1 cellular context compared by ENCODE assay signal in the genomic region with DNA sequence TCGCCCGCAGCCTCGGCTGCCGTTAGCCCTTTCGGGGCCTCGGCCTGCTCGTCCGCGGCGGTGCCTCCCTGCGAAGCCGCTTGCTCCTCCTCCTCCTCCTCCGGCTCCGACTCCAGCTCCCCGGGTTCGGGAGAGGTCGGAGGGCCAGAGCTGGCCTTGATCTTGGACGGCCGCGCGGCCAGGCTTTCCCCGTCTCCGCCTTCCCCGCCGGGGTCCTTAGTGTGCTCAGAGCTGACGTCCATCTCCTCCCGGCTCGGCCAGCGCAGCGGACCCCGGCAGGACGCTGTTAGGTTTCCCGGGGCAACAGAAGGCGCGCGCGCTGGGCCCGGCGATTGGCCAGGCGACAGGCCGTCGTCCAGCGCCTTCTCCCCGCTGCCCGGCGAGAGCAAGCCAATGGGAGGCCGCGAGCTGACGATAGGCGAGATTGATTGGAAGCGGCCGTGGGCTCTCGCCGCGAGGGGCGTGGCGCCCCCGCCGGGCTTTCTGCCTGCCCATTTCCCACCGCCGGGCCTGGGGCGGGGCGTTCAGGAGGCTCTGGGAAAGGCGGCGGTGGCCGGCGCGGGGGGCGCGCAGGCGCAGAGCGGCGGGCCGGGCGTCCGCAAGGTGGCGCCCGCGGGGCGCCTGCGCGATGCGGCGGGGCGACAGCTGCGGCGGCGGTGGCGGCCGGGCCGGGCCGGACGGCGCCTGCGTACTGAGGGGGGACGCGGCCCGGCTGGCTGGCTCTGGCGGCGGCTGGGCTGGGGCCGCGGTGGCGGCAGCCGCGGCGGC.
TF ChIP-seq lines count a peak whose summit lies in the region.

A gene with protein sequence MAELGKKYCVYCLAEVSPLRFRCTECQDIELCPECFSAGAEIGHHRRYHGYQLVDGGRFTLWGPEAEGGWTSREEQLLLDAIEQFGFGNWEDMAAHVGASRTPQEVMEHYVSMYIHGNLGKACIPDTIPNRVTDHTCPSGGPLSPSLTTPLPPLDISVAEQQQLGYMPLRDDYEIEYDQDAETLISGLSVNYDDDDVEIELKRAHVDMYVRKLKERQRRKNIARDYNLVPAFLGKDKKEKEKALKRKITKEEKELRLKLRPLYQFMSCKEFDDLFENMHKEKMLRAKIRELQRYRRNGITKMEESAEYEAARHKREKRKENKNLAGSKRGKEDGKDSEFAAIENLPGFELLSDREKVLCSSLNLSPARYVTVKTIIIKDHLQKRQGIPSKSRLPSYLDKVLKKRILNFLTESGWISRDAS (plus strand): TSS at position 676 of the 768 bp plus-strand sequence. CDS start 208 bp downstream, outside the sequence.

TF ChIP-seq in HepG2, 621 proteins besides CTCF, POLR2A, EP300 and RAD21 (continued from another document and continues in another):
- TF ChIP-seq GLMP (CRISPR knock-in tag; IDR thresholded peaks at IDR 0.05; ENCODE audit: borderline replicate concordance) (no peak), NRL (CRISPR knock-in tag; IDR thresholded peaks at IDR 0.05; ENCODE audit: borderline replicate concordance) (no peak), ZNF619 (CRISPR knock-in tag; IDR thresholded peaks at IDR 0.05) (no peak), TAF1 (CRISPR knock-in tag; IDR thresholded peaks at IDR 0.05) (no peak), ZNF138 (CRISPR knock-in tag; IDR thresholded peaks at IDR 0.05; ENCODE audit: low read depth) (no peak), STAG1 (CRISPR knock-in tag; IDR thresholded peaks at IDR 0.05) (no peak), ARHGAP35 (CRISPR knock-in tag; IDR thresholded peaks at IDR 0.05; ENCODE audit: borderline replicate concordance) (no peak), ZBTB38 (CRISPR knock-in tag; IDR thresholded peaks at IDR 0.05) (peak; percentile 79), KMT2A (CRISPR knock-in tag; IDR thresholded peaks at IDR 0.05) (0 out of 2 replicates have a peak, but pooled peaks have one; percentile 51), AFF4 (CRISPR knock-in tag; IDR thresholded peaks at IDR 0.05) (no peak), MAFF (IDR thresholded peaks at IDR 0.05; ENCODE audit: low read depth, low read length) (no peak), MNT (IDR thresholded peaks at IDR 0.05) (peak; percentile 67), SMAD3 (CRISPR knock-in tag; IDR thresholded peaks at IDR 0.05) (no peak), PHF20 (CRISPR knock-in tag; IDR thresholded peaks at IDR 0.05) (no peak), ZFP1 (CRISPR knock-in tag; IDR thresholded peaks at IDR 0.05) (no peak), FOXK2 (IDR thresholded peaks at IDR 0.05) (no peak), NPAS2 (CRISPR knock-in tag; IDR thresholded peaks at IDR 0.05; ENCODE audit: borderline replicate concordance) (no peak), TBX3 (IDR thresholded peaks at IDR 0.05; ENCODE audit: borderline replicate concordance) (no peak), ZNF180 (CRISPR knock-in tag; IDR thresholded peaks at IDR 0.05; ENCODE audit: borderline replicate concordance, low read depth) (no peak), ZFP36L2 (CRISPR knock-in tag; IDR thresholded peaks at IDR 0.05) (no peak), ARNT (IDR thresholded peaks at IDR 0.05) (no peak), ZBTB1 (CRISPR knock-in tag; IDR thresholded peaks at IDR 0.05; ENCODE audit: borderline replicate concordance) (no peak), HNRNPUL1 (IDR thresholded peaks at IDR 0.05; ENCODE audit: low read depth, low read length) (no peak), ZNF484 (CRISPR knock-in tag; IDR thresholded peaks at IDR 0.05; ENCODE audit: borderline replicate concordance, low read depth) (no peak), HES4 (CRISPR knock-in tag; IDR thresholded peaks at IDR 0.05; ENCODE audit: borderline replicate concordance) (peak; percentile 71), KDM4B (CRISPR knock-in tag; IDR thresholded peaks at IDR 0.05) (no peak), MAF1 (CRISPR knock-in tag; IDR thresholded peaks at IDR 0.05; ENCODE audit: borderline replicate concordance) (no peak), ONECUT2 (CRISPR knock-in tag; IDR thresholded peaks at IDR 0.05) (no peak), CBX5 (CRISPR knock-in tag; IDR thresholded peaks at IDR 0.05; ENCODE audit: borderline replicate concordance) (no peak), TEAD2 (CRISPR knock-in tag; IDR thresholded peaks at IDR 0.05) (no peak), ZNF263 (CRISPR knock-in tag; IDR thresholded peaks at IDR 0.05) (0 out of 2 replicates have a peak, but pooled peaks have one; percentile 61), RFXAP (CRISPR knock-in tag; IDR thresholded peaks at IDR 0.05; ENCODE audit: borderline replicate concordance) (peak; percentile 98), SATB2 (CRISPR knock-in tag; IDR thresholded peaks at IDR 0.05) (no peak), ZNF10 (CRISPR knock-in tag; IDR thresholded peaks at IDR 0.05; ENCODE audit: borderline replicate concordance, low read depth) (no peak), ZNF557 (CRISPR knock-in tag; IDR thresholded peaks at IDR 0.05) (no peak), CHD2 (IDR thresholded peaks at IDR 0.05; ENCODE audit: low read depth, low read length) (no peak), MZF1 (CRISPR knock-in tag; IDR thresholded peaks at IDR 0.05; ENCODE audit: borderline replicate concordance) (no peak), ATRX (CRISPR knock-in tag; IDR thresholded peaks at IDR 0.05; ENCODE audit: borderline replicate concordance) (no peak), ATM (IDR thresholded peaks at IDR 0.05; ENCODE audit: borderline replicate concordance) (no peak), ZNF543 (CRISPR knock-in tag; IDR thresholded peaks at IDR 0.05) (no peak; the same call in 1 of the 2 replicates), ZNF546 (CRISPR knock-in tag; conservative IDR thresholded peaks at IDR 0.05) (no peak), ZNF816 (CRISPR knock-in tag; IDR thresholded peaks at IDR 0.05; ENCODE audit: borderline replicate concordance) (no peak), NR2F1 (CRISPR knock-in tag; IDR thresholded peaks at IDR 0.05) (no peak), TP53 (CRISPR knock-in tag; conservative IDR thresholded peaks at IDR 0.05) (no peak), HOXA5 (CRISPR knock-in tag; IDR thresholded peaks at IDR 0.05) (no peak), ZNF605 (CRISPR knock-in tag; IDR thresholded peaks at IDR 0.05) (no peak), NFKBIZ (CRISPR knock-in tag; IDR thresholded peaks at IDR 0.05) (no peak)
- TF ChIP-seq, protein P1, sequence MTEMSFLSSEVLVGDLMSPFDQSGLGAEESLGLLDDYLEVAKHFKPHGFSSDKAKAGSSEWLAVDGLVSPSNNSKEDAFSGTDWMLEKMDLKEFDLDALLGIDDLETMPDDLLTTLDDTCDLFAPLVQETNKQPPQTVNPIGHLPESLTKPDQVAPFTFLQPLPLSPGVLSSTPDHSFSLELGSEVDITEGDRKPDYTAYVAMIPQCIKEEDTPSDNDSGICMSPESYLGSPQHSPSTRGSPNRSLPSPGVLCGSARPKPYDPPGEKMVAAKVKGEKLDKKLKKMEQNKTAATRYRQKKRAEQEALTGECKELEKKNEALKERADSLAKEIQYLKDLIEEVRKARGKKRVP (CRISPR knock-in tag; IDR thresholded peaks at IDR 0.05): no peak
- TF ChIP-seq, protein P2, sequence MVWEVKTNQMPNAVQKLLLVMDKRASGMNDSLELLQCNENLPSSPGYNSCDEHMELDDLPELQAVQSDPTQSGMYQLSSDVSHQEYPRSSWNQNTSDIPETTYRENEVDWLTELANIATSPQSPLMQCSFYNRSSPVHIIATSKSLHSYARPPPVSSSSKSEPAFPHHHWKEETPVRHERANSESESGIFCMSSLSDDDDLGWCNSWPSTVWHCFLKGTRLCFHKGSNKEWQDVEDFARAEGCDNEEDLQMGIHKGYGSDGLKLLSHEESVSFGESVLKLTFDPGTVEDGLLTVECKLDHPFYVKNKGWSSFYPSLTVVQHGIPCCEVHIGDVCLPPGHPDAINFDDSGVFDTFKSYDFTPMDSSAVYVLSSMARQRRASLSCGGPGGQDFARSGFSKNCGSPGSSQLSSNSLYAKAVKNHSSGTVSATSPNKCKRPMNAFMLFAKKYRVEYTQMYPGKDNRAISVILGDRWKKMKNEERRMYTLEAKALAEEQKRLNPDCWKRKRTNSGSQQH (CRISPR knock-in tag; IDR thresholded peaks at IDR 0.05; ENCODE audit: low read depth): peak; percentile 67
- TF ChIP-seq, protein P3, sequence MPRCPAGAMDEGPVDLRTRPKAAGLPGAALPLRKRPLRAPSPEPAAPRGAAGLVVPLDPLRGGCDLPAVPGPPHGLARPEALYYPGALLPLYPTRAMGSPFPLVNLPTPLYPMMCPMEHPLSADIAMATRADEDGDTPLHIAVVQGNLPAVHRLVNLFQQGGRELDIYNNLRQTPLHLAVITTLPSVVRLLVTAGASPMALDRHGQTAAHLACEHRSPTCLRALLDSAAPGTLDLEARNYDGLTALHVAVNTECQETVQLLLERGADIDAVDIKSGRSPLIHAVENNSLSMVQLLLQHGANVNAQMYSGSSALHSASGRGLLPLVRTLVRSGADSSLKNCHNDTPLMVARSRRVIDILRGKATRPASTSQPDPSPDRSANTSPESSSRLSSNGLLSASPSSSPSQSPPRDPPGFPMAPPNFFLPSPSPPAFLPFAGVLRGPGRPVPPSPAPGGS (CRISPR knock-in tag; IDR thresholded peaks at IDR 0.05): peak; percentile 45; the same call in 1 of the 2 replicates
- TF ChIP-seq, protein P4, sequence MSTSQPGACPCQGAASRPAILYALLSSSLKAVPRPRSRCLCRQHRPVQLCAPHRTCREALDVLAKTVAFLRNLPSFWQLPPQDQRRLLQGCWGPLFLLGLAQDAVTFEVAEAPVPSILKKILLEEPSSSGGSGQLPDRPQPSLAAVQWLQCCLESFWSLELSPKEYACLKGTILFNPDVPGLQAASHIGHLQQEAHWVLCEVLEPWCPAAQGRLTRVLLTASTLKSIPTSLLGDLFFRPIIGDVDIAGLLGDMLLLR (CRISPR knock-in tag; IDR thresholded peaks at IDR 0.05): no peak
- TF ChIP-seq, protein P5, sequence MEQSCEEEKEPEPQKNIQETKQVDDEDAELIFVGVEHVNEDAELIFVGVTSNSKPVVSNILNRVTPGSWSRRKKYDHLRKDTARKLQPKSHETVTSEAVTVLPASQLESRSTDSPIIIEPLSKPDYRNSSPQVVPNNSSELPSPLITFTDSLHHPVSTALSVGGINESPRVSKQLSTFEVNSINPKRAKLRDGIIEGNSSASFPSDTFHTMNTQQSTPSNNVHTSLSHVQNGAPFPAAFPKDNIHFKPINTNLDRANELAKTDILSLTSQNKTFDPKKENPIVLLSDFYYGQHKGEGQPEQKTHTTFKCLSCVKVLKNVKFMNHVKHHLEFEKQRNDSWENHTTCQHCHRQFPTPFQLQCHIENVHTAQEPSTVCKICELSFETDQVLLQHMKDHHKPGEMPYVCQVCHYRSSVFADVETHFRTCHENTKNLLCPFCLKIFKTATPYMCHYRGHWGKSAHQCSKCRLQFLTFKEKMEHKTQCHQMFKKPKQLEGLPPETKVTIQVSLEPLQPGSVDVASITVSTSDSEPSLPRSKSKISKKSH (CRISPR knock-in tag; IDR thresholded peaks at IDR 0.05; ENCODE audit: borderline replicate concordance): no peak; the same call in 1 of the 2 replicates
